ENCODE assay signal across 27 cellular contexts in genomic region chr11:102639656-102640055, GRCh38. TPM values are rescaled to one million over a fixed set of nuclear protein-coding genes. Genes with fewer than 3 reads are reported as not detected.
DNase-seq lines count a peak whose midpoint lies in the region; TF ChIP-seq lines count a peak whose summit lies in the region.
"Had no signal": no experiment of that assay in that cellular context is flagged by ENCODE, and none has a peak within 500 bp of the region (broad histone marks: within the 10 kb centered on the region; RNA-seq: fewer than 3 reads in every experiment).

No MANE protein-coding gene starts in this region.

- BruUV-seq in A673 (replicated peaks; lab: Mats Ljungman, UMichigan) = no TSS peak

- CTCF ChIA-PET in A673 (lab: Charles Lee) = no interaction called here

- H3K9ac ChIP-seq in SK-N-MC (ENCODE audit: insufficient read length) = no peak overlapping the region
- no peak overlapping the region for H3K9ac ChIP-seq in Karpas-422 (ENCODE audit: low read length)
- H3K9ac ChIP-seq: BLaER1 had no signal

- H3K4me2 ChIP-seq in Karpas-422 (ENCODE audit: low read depth, low read length, poor library complexity, severe bottlenecking) = no peak overlapping the region
- H3K4me2 ChIP-seq: A549, BLaER1 had no signal

- H3K4me3 ChIP-seq in A673 (ENCODE audit: low read depth, low read length, poor library complexity, severe bottlenecking) = no peak overlapping the region
- no peak overlapping the region for H3K4me3 ChIP-seq in SK-N-MC
- no peak overlapping the region for H3K4me3 ChIP-seq in Karpas-422 (ENCODE audit: low read length)
- H3K4me3 ChIP-seq: A549, BLaER1, GM12878 had no signal

- POLR2A ChIA-PET in A673 (lab: Charles Lee; ENCODE audit: low non-redundant PET) = no interaction called here

- no peaks in the 10 kb centered on the region for H4K20me1 ChIP-seq in Karpas-422 (ENCODE audit: insufficient read depth, low read depth, low read length)
- H4K20me1 ChIP-seq: BLaER1 had no signal

- no peaks in the 10 kb centered on the region for H3K9me2 ChIP-seq in Karpas-422 (replicated peaks; ENCODE audit: insufficient read depth, low read length)

- H3K36me3 ChIP-seq in A673 (ENCODE audit: insufficient read depth, low read length, poor library complexity, severe bottlenecking) = no peaks in the 10 kb centered on the region
- H3K36me3 ChIP-seq in SK-N-MC (ENCODE audit: insufficient read depth, low read length) = no peaks in the 10 kb centered on the region
- no peaks in the 10 kb centered on the region for H3K36me3 ChIP-seq in Karpas-422 (ENCODE audit: insufficient read depth, low read length)
- H3K36me3 ChIP-seq: BE2C, BLaER1 had no signal

- H3K79me2 ChIP-seq in Karpas-422 (ENCODE audit: low read length) = no peaks in the 10 kb centered on the region

- DNase-seq in A673 (ENCODE audit: low spot score) = peak; percentile 77
- DNase-seq in M059J (ENCODE audit: low read depth) = peak; percentile 16
- DNase-seq in SK-N-MC (ENCODE audit: low read depth, low spot score) = peak; percentile 40
- no peak for DNase-seq in Karpas-422
- no peak for DNase-seq in NCI-H446 treated with DMSO at 0.1 percent for 48 hours (lab: John Stamatoyannopoulos, UW)
- DNase-seq in NCI-H128 (lab: John Stamatoyannopoulos, UW; ENCODE audit: unreplicated experiment) = no peak
- DNase-seq: ACHN; BE2C; C1 segment of cervical spinal cord; CD4-positive, alpha-beta memory T cell; CD4-positive, CD25-positive, alpha-beta regulatory T cell; CD8-positive, alpha-beta memory T cell; COR-L47; DMS 273 treated with DMSO at 0.1 percent for 48 hours; DMS153; DMS53; DMS79; DND-41; EL; GDM1 had no signal

- H3K27ac ChIP-seq in A673 (ENCODE audit: low read depth, low read length, poor library complexity, severe bottlenecking) (no peak overlapping the region), SK-N-MC (no peak overlapping the region), Karpas-422 (ENCODE audit: low read length) (no peak overlapping the region)
- H3K27ac ChIP-seq: 22Rv1, A549, BLaER1 had no signal

- H2AFZ ChIP-seq in Karpas-422 (ENCODE audit: low read length) = no peak overlapping the region

- peaks cover 62% of the 10 kb centered on the region for H3K27me3 ChIP-seq in A673 (replicated peaks; ENCODE audit: insufficient read depth, low read depth, low read length, poor library complexity)
- no peaks in the 10 kb centered on the region for H3K27me3 ChIP-seq in Karpas-422 (ENCODE audit: low read length)
- H3K27me3 ChIP-seq: BE2C, BLaER1 had no signal

- intact Hi-C loops in A673 (cut with micrococcal nuclease; ENCODE audit: unreplicated experiment) = no loop called here

- H3K9me3 ChIP-seq in A673 (ENCODE audit: low read depth, low read length, poor library complexity, severe bottlenecking) = no peaks in the 10 kb centered on the region
- H3K9me3 ChIP-seq in SK-N-MC (ENCODE audit: low read depth, low read length) = no peaks in the 10 kb centered on the region
- no peaks in the 10 kb centered on the region for H3K9me3 ChIP-seq in Karpas-422 (ENCODE audit: low read length)
- H3K9me3 ChIP-seq: A549, BE2C, BLaER1 had no signal

- TF ChIP-seq CTCF in A673 (conservative IDR thresholded peaks at IDR 0.05; ENCODE audit: low read depth, low read length) = no peak

- H3K4me1 ChIP-seq in A673 (ENCODE audit: insufficient read depth, low read length, poor library complexity, severe bottlenecking) (peaks cover 31% of the 10 kb centered on the region), Karpas-422 (ENCODE audit: low read length) (no peaks in the 10 kb centered on the region)
- H3K4me1 ChIP-seq: BE2C, BLaER1 had no signal

RNA-seq across cellular contexts. Expression of gene MMP20, which starts 14.5 kb away (rescaled TPM):
- not detected in 2 replicates for total RNA-seq in A673 (2021)
- not detected in 2 replicates for total RNA-seq in M059J (2014; rRNA removed; shearing (Covaris generic))
- not detected in 2 replicates for total RNA-seq in Karpas-422 (2014; rRNA removed; shearing (Covaris generic); ENCODE audit: low replicate concordance)
- total RNA-seq: A172; CD4-positive, alpha-beta memory T cell; CD4-positive, CD25-positive, alpha-beta regulatory T cell; CD8-positive, alpha-beta memory T cell; Daoy; G401 had no signal

Comparison
In these comparisons a context has a peak if more than half of its experiments do, and no peak if none do; other contexts are left out.
1. DNase-seq: peak in A673 (single experiment), M059J (single experiment) and SK-N-MC (single experiment); none in Karpas-422 (single experiment), NCI-H446 treated with DMSO at 0.1 percent for 48 hours (single experiment) and NCI-H128 (single experiment).